ENCODE assay signal across 1 cellular context in genomic region chr3:16486951-16487480, GRCh38.
TF ChIP-seq lines count a peak whose summit lies in the region.

No MANE protein-coding gene starts in this region.

TF ChIP-seq in IMR-90, 13 proteins besides CTCF, POLR2A, EP300 and RAD21:
- TF ChIP-seq FOS (IDR thresholded peaks at IDR 0.05; ENCODE audit: low read depth, low read length) (no peak), CHD1 (IDR thresholded peaks at IDR 0.05; ENCODE audit: low read depth, low read length) (no peak), SMC3 (IDR thresholded peaks at IDR 0.05; ENCODE audit: low read depth, low read length) (no peak), MAZ (IDR thresholded peaks at IDR 0.05; ENCODE audit: borderline replicate concordance, low read depth, low read length) (no peak), CEBPB (IDR thresholded peaks at IDR 0.05; ENCODE audit: low read depth, low read length) (no peak), RCOR1 (IDR thresholded peaks at IDR 0.05; ENCODE audit: insufficient replicate concordance, low read length) (no peak), RFX5 (IDR thresholded peaks at IDR 0.05; ENCODE audit: low read depth, low read length) (no peak), ELK1 (IDR thresholded peaks at IDR 0.05; ENCODE audit: borderline replicate concordance, low read depth, low read length) (no peak), BHLHE40 (IDR thresholded peaks at IDR 0.05; ENCODE audit: low read depth, low read length) (no peak), NFE2L2 (IDR thresholded peaks at IDR 0.05; ENCODE audit: low read depth, low read length) (no peak), MXI1 (IDR thresholded peaks at IDR 0.05; ENCODE audit: borderline replicate concordance, low read depth, low read length) (no peak), MAFK (IDR thresholded peaks at IDR 0.05; ENCODE audit: low read depth, low read length) (no peak), USF2 (IDR thresholded peaks at IDR 0.05; ENCODE audit: low read depth, low read length) (no peak)
TF ChIP-seq in IMR-90: peak in this region for 0.
